In the genomic region with DNA sequence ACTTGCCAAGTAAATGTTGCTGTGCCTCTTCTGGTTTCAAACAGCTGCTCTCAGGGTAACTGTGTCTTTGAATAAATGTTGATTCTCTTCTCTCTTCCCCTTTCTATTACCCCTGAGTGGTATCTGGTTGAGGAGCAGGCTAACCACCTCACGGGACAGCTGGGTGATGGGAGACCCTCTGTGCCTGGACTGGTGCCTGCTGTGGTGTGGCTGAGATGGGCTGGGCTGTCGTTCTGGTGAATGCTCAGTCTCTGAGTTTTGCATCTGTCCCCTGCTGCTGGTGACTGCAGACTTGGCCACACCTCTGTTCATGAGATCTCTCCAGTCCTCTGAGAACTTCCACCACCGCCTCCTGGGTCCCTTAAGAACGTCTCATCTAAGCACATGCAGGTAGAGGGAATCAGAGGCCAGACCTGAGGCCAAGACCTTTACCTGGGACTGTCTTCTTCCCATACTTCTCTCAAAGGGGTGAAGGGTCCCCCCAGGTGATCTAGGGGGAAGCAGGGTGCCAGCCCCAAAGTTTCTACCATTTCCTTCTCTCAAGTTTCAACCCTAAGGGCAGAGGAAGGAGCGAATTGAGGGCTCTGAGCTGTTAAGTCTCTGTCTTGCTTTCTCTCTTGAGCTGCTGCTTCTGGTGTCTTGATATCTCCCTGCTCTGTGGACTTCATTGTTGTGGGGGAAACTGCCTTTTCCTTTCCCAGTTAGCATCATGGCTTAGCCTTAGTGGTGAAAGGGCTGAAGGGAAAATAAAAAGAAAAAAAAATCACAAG, we compare ENCODE assay signal across 22 cellular contexts.
A peak's percentile ranks its signal among the peaks of the same experiment; 100 is the strongest.
DNase-seq lines count a peak whose midpoint lies in the region; ATAC-seq and TF ChIP-seq lines count a peak whose summit lies in the region.
"Had no signal": no experiment of that assay in that cellular context is flagged by ENCODE, and none has a peak within 500 bp of the region (broad histone marks: within the 10 kb centered on the region; RNA-seq: fewer than 3 reads in every experiment).

No MANE protein-coding gene starts in this region.

- H3K9me3 ChIP-seq in SU-DHL-6 (ENCODE audit: insufficient read depth, low read length) = no peaks in the 10 kb centered on the region
- H3K9me3 ChIP-seq in suprapubic skin = no peaks in the 10 kb centered on the region

- peak; percentile 44 for ATAC-seq in GM18867 (IDR thresholded peaks at IDR 0.05; ENCODE audit: unreplicated experiment)
- peak; percentile 58 for ATAC-seq in HG02885 (IDR thresholded peaks at IDR 0.05; ENCODE audit: poor library complexity, unreplicated experiment)
- no peak for ATAC-seq in GM19324 (IDR thresholded peaks at IDR 0.05; ENCODE audit: low FRiP score, unreplicated experiment)
- no peak for ATAC-seq in HG02884 (IDR thresholded peaks at IDR 0.05; ENCODE audit: unreplicated experiment)

- H3K27me3 ChIP-seq in SU-DHL-6 (ENCODE audit: low read length) = no peaks in the 10 kb centered on the region
- H3K27me3 ChIP-seq in suprapubic skin = no peaks in the 10 kb centered on the region

- H3K36me3 Mint-ChIP-seq in nephron progenitor cell (ENCODE audit: low read depth) = peaks cover 5% of the 10 kb centered on the region

- no peak overlapping the region for H3K4me2 ChIP-seq in SU-DHL-6 (ENCODE audit: low read depth, low read length, poor library complexity, severe bottlenecking)

- H3K4me1 ChIP-seq in suprapubic skin = no peaks in the 10 kb centered on the region

- no peaks in the 10 kb centered on the region for H3K9me2 ChIP-seq in SU-DHL-6 (replicated peaks; ENCODE audit: insufficient read depth, low read length)

- peak overlapping the region; percentile 10 for H2AFZ ChIP-seq in SU-DHL-6 (ENCODE audit: low read depth, low read length, severe bottlenecking)

- WGBS in suprapubic skin = 90% methylated on average over 5 of the region's 5 CpGs

- TF ChIP-seq POLR2A in suprapubic skin (IDR thresholded peaks at IDR 0.05) = no peak

- H3K4me3 Mint-ChIP-seq in nephron progenitor cell = no peak overlapping the region
- H3K4me3 Mint-ChIP-seq: T-helper 1 cell treated with Interleukin-12 subunit alpha and Interleukin-12 subunit beta and Interleukin-4 antibody, amounts not matched to agents 30 μg/mL and 1 μg/mL, for 36 hours had no signal

- TF ChIP-seq EP300 in suprapubic skin (IDR thresholded peaks at IDR 0.05) = no peak

- TF ChIP-seq CTCF in SU-DHL-6 (IDR thresholded peaks at IDR 0.05; ENCODE audit: insufficient read depth, low read length, poor library complexity, severe bottlenecking) = no peak
- no peak for TF ChIP-seq CTCF in nephron progenitor cell (IDR thresholded peaks at IDR 0.05)
- TF ChIP-seq CTCF in suprapubic skin (IDR thresholded peaks at IDR 0.05) = no peak

- H3K4me1 Mint-ChIP-seq in nephron progenitor cell = peaks cover 28% of the 10 kb centered on the region

- no peaks in the 10 kb centered on the region for H3F3A ChIP-seq in SU-DHL-6 (ENCODE audit: insufficient read depth)

- H3K4me3 ChIP-seq in SU-DHL-6 (ENCODE audit: insufficient read depth, low read length, poor library complexity, severe bottlenecking) (no peak overlapping the region), suprapubic skin (no peak overlapping the region)
- H3K4me3 ChIP-seq: SK-N-MC had no signal

- H3K27ac ChIP-seq in SU-DHL-6 (ENCODE audit: low read depth, low read length) = no peak overlapping the region
- H3K27ac ChIP-seq in suprapubic skin = no peak overlapping the region
- H3K27ac ChIP-seq: HL-60, SK-N-MC had no signal

- H4K20me1 ChIP-seq in SU-DHL-6 (ENCODE audit: low read depth, low read length) = no peaks in the 10 kb centered on the region

- no peaks in the 10 kb centered on the region for H3K79me2 ChIP-seq in SU-DHL-6 (ENCODE audit: insufficient read depth, low read length)

- DNase-seq in nephron progenitor cell (no peak), suprapubic skin (ENCODE audit: low spot score in 2 of 2) (no peak), NCI-H226 (no peak)
- DNase-seq: Calu3, DMS79 treated with DMSO at 0.1 percent for 48 hours, GF-D8, H7, NCI-H1092 treated with DMSO at 0.1 percent for 48 hours, NCI-H1436, NCI-H2029, NCI-H446 treated with DMSO at 0.1 percent for 48 hours, NCI-H526, SIG-M5, SW 1271 had no signal

- H3K36me3 ChIP-seq in SU-DHL-6 (ENCODE audit: low read length) (no peaks in the 10 kb centered on the region), suprapubic skin (no peaks in the 10 kb centered on the region)

- no peaks in the 10 kb centered on the region for H3K9me3 Mint-ChIP-seq in nephron progenitor cell
- H3K9me3 Mint-ChIP-seq: T-helper 1 cell treated with Interleukin-12 subunit alpha and Interleukin-12 subunit beta and Interleukin-4 antibody, amounts not matched to agents 30 μg/mL and 1 μg/mL, for 36 hours had no signal

- H3K27ac Mint-ChIP-seq in nephron progenitor cell = peak overlapping the region; percentile 87
- H3K27ac Mint-ChIP-seq: T-helper 1 cell treated with Interleukin-12 subunit alpha and Interleukin-12 subunit beta and Interleukin-4 antibody, amounts not matched to agents 30 μg/mL and 1 μg/mL, for 36 hours had no signal

- H3K9ac ChIP-seq in SU-DHL-6 (ENCODE audit: low read length) = no peak overlapping the region

- peaks cover 3% of the 10 kb centered on the region for H3K27me3 Mint-ChIP-seq in nephron progenitor cell (ENCODE audit: low read depth, poor library complexity)

Comparison
In these comparisons a context has a peak if more than half of its experiments do, and no peak if none do; other contexts are left out.
1. ATAC-seq: peak in GM18867 (single experiment) and HG02885 (single experiment); none in GM19324 (single experiment) and HG02884 (single experiment).